Comparison of ENCODE assay signal across 1 cellular context in the genomic region with DNA sequence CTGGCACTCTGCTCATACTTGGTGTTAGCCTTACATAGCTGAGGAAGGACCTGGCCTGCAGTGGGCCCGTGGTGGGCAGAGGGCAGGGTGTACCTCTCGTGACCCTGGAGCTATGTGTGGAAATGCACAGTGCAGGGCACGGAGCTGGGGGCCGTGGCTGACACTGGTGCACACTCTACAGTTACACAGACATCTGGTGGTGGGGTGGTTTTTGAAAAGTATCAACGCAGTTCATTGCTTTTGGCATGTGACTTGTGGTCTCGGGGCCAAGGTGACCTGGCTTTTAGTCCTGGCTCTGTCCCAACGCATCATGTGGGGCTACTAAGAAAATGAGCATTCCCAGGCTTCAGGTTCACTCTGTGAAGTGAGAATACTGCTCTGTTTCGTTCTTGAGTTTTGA.
TF ChIP-seq lines count a peak whose summit lies in the region.

No MANE protein-coding gene starts in this region.

TF ChIP-seq in GM12878, 131 proteins besides CTCF, POLR2A, EP300 and RAD21:
- TF ChIP-seq BHLHE40 (IDR thresholded peaks at IDR 0.05; ENCODE audit: borderline replicate concordance in 1 of 2, low read depth in 2 of 2, low read length in 1 of 2) (peak; percentile 63 to 64; a peak in 3 of 4 replicates), STAT3 (IDR thresholded peaks at IDR 0.05; ENCODE audit: low read depth, low read length) (no peak), POLR2AphosphoS2 (IDR thresholded peaks at IDR 0.05; ENCODE audit: low read depth, low read length) (no peak)
- TF ChIP-seq, protein P1, sequence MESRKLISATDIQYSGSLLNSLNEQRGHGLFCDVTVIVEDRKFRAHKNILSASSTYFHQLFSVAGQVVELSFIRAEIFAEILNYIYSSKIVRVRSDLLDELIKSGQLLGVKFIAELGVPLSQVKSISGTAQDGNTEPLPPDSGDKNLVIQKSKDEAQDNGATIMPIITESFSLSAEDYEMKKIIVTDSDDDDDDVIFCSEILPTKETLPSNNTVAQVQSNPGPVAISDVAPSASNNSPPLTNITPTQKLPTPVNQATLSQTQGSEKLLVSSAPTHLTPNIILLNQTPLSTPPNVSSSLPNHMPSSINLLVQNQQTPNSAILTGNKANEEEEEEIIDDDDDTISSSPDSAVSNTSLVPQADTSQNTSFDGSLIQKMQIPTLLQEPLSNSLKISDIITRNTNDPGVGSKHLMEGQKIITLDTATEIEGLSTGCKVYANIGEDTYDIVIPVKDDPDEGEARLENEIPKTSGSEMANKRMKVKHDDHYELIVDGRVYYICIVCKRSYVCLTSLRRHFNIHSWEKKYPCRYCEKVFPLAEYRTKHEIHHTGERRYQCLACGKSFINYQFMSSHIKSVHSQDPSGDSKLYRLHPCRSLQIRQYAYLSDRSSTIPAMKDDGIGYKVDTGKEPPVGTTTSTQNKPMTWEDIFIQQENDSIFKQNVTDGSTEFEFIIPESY (IDR thresholded peaks at IDR 0.05) = no peak
